ENCODE assay signal across 9 cellular contexts in the genomic region with DNA sequence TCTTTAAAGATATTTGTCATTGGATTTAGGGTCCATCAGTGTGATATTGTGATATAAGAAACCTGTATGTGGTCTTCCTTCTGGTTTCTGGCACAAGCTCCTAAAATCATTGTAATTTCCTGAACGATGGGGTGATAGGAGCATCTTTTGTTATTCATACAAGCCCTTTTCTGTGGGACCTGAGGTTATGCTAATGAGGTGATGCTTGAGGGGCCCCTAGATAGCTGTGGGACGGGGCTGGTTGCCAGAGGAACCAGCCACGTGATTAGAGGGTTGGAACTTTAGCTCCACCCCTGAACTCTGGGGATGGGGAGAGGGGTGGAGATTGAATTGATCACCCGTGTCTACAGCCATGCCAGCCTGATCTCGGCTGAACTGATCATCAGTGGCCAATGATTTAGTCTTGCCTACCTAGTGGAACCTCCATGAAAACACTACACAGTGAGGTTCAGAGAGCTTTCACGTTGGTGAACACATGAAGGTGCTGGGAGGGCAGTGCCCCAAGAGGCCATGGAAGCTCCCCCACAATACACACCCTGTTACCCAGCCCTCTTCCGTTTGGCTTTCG.
A peak's percentile ranks its signal among the peaks of the same experiment; 100 is the strongest.
DNase-seq lines count a peak whose midpoint lies in the region; ATAC-seq and FAIRE-seq lines count a peak whose summit lies in the region.
"Had no signal": no experiment of that assay in that cellular context is flagged by ENCODE, and none has a peak within 500 bp of the region (broad histone marks: within the 10 kb centered on the region; RNA-seq: fewer than 3 reads in every experiment).

No MANE protein-coding gene starts in this region.

- H3K27me3 Mint-ChIP-seq in activated T-cell treated with anti-CD3 and anti-CD28 coated beads, Interleukin-2, amount 50 U/mL, for 4 hours (ENCODE audit: low read depth) = no peaks in the 10 kb centered on the region
- peaks cover 1% of the 10 kb centered on the region for H3K27me3 Mint-ChIP-seq in memory B cell

- H3K27ac Mint-ChIP-seq in memory B cell = peak overlapping the region; percentile 43

- ATAC-seq in activated T-cell treated with anti-CD3 and anti-CD28 coated beads, Interleukin-2, amount 50 U/mL, for 4 hours = peak; percentile 94
- peak; percentile 90 for ATAC-seq in memory B cell (ENCODE audit: low read depth)

- H2AFZ ChIP-seq in Karpas-422 (ENCODE audit: low read length) = no peak overlapping the region

- H3K4me1 ChIP-seq in Karpas-422 (ENCODE audit: low read length) = peaks cover 72% of the 10 kb centered on the region

- H4K20me1 ChIP-seq in Karpas-422 (ENCODE audit: insufficient read depth, low read depth, low read length) = no peaks in the 10 kb centered on the region

- H3K27ac ChIP-seq in Karpas-422 (ENCODE audit: low read length) = peak overlapping the region; percentile 83

- FAIRE-seq in GM19239 (lab: Jason Lieb, UNC) = no peak
- FAIRE-seq in RCC 7860 (lab: Jason Lieb, UNC) = no peak

- H3K9me2 ChIP-seq in Karpas-422 (replicated peaks; ENCODE audit: insufficient read depth, low read length) = no peaks in the 10 kb centered on the region

- peaks cover 74% of the 10 kb centered on the region for H3K79me2 ChIP-seq in Karpas-422 (ENCODE audit: low read length)

- H3K4me3 Mint-ChIP-seq in activated T-cell treated with anti-CD3 and anti-CD28 coated beads, Interleukin-2, amount 50 U/mL, for 4 hours = peak overlapping the region; percentile 69
- H3K4me3 Mint-ChIP-seq in memory B cell = peak overlapping the region; percentile 0

- peak overlapping the region; percentile 49 for H3K9ac ChIP-seq in Karpas-422 (ENCODE audit: low read length)

- H3K9me3 ChIP-seq in Karpas-422 (ENCODE audit: low read length) = no peaks in the 10 kb centered on the region

- no peaks in the 10 kb centered on the region for H3K9me3 Mint-ChIP-seq in activated T-cell treated with anti-CD3 and anti-CD28 coated beads, Interleukin-2, amount 50 U/mL, for 4 hours
- H3K9me3 Mint-ChIP-seq in memory B cell = no peaks in the 10 kb centered on the region

- no peaks in the 10 kb centered on the region for H3K27me3 ChIP-seq in Karpas-422 (ENCODE audit: low read length)

- peak overlapping the region; percentile 42 for H3K4me3 ChIP-seq in Karpas-422 (ENCODE audit: low read length)

- H3K4me1 Mint-ChIP-seq in activated T-cell treated with anti-CD3 and anti-CD28 coated beads, Interleukin-2, amount 50 U/mL, for 4 hours (ENCODE audit: low read depth) = peaks cover 89% of the 10 kb centered on the region
- H3K4me1 Mint-ChIP-seq in memory B cell = peaks cover 24% of the 10 kb centered on the region

- H3K36me3 Mint-ChIP-seq in activated T-cell treated with anti-CD3 and anti-CD28 coated beads, Interleukin-2, amount 50 U/mL, for 4 hours (ENCODE audit: insufficient read depth) = peaks cover 3% of the 10 kb centered on the region
- peaks cover 4% of the 10 kb centered on the region for H3K36me3 Mint-ChIP-seq in memory B cell

- H3K36me3 ChIP-seq in Karpas-422 (ENCODE audit: insufficient read depth, low read length) = no peaks in the 10 kb centered on the region

- DNase-seq in Karpas-422 = peak; percentile 87
- DNase-seq in activated T-cell treated with anti-CD3 and anti-CD28 coated beads, Interleukin-2, amount 50 U/mL, for 4 hours = peak; percentile 54
- DNase-seq in memory B cell (ENCODE audit: low spot score in 2 of 2) = peak in 1 of 2 donors; percentile 33
- peak; percentile 54 to 74 for DNase-seq in stimulated activated CD8-positive, alpha-beta memory T cell treated with anti-CD3 and anti-CD28 coated beads, Interleukin-7, amount 100 ng/mL, for 48 hours (ENCODE audit: extremely low read depth in 1 of 2, low read depth in 1 of 2)
- no peak for DNase-seq in GF-D8 (lab: John Stamatoyannopoulos, UW)
- no peak for DNase-seq in GM19239 (ENCODE audit: insufficient read length, low spot score)
- no peak for DNase-seq in RCC 7860 (ENCODE audit: low spot score)
- DNase-seq in pons (ENCODE audit: low spot score) = no peak
- DNase-seq: NCI-H526 had no signal

- H3K4me2 ChIP-seq in Karpas-422 (ENCODE audit: low read depth, low read length, poor library complexity, severe bottlenecking) = peak overlapping the region; percentile 65

Comparison
In these comparisons a context has a peak if more than half of its experiments do, and no peak if none do; other contexts are left out.
1. DNase-seq: peak in Karpas-422 (single experiment), activated T-cell treated with anti-CD3 and anti-CD28 coated beads, Interleukin-2, amount 50 U/mL, for 4 hours (single experiment) and stimulated activated CD8-positive, alpha-beta memory T cell treated with anti-CD3 and anti-CD28 coated beads, Interleukin-7, amount 100 ng/mL, for 48 hours (2 of 2); none in GF-D8 (single experiment), GM19239 (single experiment), RCC 7860 (single experiment) and pons (single experiment).